Comparison of ENCODE assay signal across 2 cellular contexts in the genomic region with DNA sequence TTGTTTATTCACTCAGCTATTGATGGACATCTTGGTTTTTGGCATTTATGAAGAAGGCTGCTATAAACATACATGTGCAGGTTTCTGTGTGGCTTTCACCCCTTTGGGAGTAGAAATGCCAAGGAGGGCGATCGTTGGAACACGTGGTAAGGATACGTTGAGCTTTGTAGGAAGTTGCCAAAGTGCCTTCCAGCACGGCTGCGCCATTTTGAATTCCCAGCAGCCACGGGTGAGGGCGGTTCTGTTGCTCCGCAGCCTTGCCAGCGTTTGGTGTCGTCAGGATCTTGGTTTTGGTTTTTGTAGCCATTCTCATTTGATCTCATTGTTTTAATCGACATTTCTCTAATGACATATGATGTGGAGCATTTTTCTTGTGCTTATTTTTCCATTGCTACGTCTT.
TF ChIP-seq lines count a peak whose summit lies in the region.

No MANE protein-coding gene starts in this region.

TF ChIP-seq in HCT116, 20 proteins besides CTCF, POLR2A, EP300 and RAD21:
- TF ChIP-seq JUND (IDR thresholded peaks at IDR 0.05) (no peak), ZFX (IDR thresholded peaks at IDR 0.05) (no peak), TCF7L2 (IDR thresholded peaks at IDR 0.05; ENCODE audit: borderline replicate concordance, extremely low read depth, insufficient read depth, insufficient read length) (no peak), SRF (IDR thresholded peaks at IDR 0.05; ENCODE audit: low read depth) (no peak), SIN3A (IDR thresholded peaks at IDR 0.05; ENCODE audit: low read depth) (no peak), EZH2phosphoT487 (IDR thresholded peaks at IDR 0.05; ENCODE audit: borderline replicate concordance) (no peak), POLR2AphosphoS5 (IDR thresholded peaks at IDR 0.05; ENCODE audit: low read depth, low read length) (no peak), CBX3 (IDR thresholded peaks at IDR 0.05; ENCODE audit: low read depth) (no peak), EZH2 (IDR thresholded peaks at IDR 0.05) (no peak), ZNF274 (IDR thresholded peaks at IDR 0.05; ENCODE audit: low read depth, low read length) (no peak), EGR1 (IDR thresholded peaks at IDR 0.05; ENCODE audit: low read depth) (no peak), SP1 (IDR thresholded peaks at IDR 0.05; ENCODE audit: low read depth) (no peak), ELF1 (IDR thresholded peaks at IDR 0.05; ENCODE audit: borderline replicate concordance, low read depth) (no peak), CEBPB (IDR thresholded peaks at IDR 0.05; ENCODE audit: low read depth) (no peak), YY1 (IDR thresholded peaks at IDR 0.05; ENCODE audit: extremely low read depth, insufficient replicate concordance, low read depth, low read length) (no peak), FOSL1 (IDR thresholded peaks at IDR 0.05; ENCODE audit: low read depth) (no peak)
- TF ChIP-seq, protein P1, sequence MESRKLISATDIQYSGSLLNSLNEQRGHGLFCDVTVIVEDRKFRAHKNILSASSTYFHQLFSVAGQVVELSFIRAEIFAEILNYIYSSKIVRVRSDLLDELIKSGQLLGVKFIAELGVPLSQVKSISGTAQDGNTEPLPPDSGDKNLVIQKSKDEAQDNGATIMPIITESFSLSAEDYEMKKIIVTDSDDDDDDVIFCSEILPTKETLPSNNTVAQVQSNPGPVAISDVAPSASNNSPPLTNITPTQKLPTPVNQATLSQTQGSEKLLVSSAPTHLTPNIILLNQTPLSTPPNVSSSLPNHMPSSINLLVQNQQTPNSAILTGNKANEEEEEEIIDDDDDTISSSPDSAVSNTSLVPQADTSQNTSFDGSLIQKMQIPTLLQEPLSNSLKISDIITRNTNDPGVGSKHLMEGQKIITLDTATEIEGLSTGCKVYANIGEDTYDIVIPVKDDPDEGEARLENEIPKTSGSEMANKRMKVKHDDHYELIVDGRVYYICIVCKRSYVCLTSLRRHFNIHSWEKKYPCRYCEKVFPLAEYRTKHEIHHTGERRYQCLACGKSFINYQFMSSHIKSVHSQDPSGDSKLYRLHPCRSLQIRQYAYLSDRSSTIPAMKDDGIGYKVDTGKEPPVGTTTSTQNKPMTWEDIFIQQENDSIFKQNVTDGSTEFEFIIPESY (IDR thresholded peaks at IDR 0.05; ENCODE audit: extremely low read depth, insufficient replicate concordance, low read length): no peak
- TF ChIP-seq, protein P2, sequence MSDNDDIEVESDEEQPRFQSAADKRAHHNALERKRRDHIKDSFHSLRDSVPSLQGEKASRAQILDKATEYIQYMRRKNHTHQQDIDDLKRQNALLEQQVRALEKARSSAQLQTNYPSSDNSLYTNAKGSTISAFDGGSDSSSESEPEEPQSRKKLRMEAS (IDR thresholded peaks at IDR 0.05): no peak
- TF ChIP-seq, protein P3, sequence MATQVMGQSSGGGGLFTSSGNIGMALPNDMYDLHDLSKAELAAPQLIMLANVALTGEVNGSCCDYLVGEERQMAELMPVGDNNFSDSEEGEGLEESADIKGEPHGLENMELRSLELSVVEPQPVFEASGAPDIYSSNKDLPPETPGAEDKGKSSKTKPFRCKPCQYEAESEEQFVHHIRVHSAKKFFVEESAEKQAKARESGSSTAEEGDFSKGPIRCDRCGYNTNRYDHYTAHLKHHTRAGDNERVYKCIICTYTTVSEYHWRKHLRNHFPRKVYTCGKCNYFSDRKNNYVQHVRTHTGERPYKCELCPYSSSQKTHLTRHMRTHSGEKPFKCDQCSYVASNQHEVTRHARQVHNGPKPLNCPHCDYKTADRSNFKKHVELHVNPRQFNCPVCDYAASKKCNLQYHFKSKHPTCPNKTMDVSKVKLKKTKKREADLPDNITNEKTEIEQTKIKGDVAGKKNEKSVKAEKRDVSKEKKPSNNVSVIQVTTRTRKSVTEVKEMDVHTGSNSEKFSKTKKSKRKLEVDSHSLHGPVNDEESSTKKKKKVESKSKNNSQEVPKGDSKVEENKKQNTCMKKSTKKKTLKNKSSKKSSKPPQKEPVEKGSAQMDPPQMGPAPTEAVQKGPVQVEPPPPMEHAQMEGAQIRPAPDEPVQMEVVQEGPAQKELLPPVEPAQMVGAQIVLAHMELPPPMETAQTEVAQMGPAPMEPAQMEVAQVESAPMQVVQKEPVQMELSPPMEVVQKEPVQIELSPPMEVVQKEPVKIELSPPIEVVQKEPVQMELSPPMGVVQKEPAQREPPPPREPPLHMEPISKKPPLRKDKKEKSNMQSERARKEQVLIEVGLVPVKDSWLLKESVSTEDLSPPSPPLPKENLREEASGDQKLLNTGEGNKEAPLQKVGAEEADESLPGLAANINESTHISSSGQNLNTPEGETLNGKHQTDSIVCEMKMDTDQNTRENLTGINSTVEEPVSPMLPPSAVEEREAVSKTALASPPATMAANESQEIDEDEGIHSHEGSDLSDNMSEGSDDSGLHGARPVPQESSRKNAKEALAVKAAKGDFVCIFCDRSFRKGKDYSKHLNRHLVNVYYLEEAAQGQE (IDR thresholded peaks at IDR 0.05; ENCODE audit: low read depth): no peak
- TF ChIP-seq, protein P4, sequence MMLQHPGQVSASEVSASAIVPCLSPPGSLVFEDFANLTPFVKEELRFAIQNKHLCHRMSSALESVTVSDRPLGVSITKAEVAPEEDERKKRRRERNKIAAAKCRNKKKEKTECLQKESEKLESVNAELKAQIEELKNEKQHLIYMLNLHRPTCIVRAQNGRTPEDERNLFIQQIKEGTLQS (IDR thresholded peaks at IDR 0.05): no peak
TF ChIP-seq in HCT116: peak in this region for 0.

TF ChIP-seq in K562, 482 proteins besides CTCF, POLR2A, EP300 and RAD21:
- no peak for TF ChIP-seq E2F3 (CRISPR knock-in tag; IDR thresholded peaks at IDR 0.05)
- TF ChIP-seq MYNN (IDR thresholded peaks at IDR 0.05): no peak
- TF ChIP-seq MYNN (CRISPR knock-in tag; IDR thresholded peaks at IDR 0.05): no peak
- TF ChIP-seq, protein P5, sequence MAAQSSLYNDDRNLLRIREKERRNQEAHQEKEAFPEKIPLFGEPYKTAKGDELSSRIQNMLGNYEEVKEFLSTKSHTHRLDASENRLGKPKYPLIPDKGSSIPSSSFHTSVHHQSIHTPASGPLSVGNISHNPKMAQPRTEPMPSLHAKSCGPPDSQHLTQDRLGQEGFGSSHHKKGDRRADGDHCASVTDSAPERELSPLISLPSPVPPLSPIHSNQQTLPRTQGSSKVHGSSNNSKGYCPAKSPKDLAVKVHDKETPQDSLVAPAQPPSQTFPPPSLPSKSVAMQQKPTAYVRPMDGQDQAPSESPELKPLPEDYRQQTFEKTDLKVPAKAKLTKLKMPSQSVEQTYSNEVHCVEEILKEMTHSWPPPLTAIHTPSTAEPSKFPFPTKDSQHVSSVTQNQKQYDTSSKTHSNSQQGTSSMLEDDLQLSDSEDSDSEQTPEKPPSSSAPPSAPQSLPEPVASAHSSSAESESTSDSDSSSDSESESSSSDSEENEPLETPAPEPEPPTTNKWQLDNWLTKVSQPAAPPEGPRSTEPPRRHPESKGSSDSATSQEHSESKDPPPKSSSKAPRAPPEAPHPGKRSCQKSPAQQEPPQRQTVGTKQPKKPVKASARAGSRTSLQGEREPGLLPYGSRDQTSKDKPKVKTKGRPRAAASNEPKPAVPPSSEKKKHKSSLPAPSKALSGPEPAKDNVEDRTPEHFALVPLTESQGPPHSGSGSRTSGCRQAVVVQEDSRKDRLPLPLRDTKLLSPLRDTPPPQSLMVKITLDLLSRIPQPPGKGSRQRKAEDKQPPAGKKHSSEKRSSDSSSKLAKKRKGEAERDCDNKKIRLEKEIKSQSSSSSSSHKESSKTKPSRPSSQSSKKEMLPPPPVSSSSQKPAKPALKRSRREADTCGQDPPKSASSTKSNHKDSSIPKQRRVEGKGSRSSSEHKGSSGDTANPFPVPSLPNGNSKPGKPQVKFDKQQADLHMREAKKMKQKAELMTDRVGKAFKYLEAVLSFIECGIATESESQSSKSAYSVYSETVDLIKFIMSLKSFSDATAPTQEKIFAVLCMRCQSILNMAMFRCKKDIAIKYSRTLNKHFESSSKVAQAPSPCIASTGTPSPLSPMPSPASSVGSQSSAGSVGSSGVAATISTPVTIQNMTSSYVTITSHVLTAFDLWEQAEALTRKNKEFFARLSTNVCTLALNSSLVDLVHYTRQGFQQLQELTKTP (IDR thresholded peaks at IDR 0.05; ENCODE audit: low read depth in 1 of 2, partially characterized antibody in 2 of 2): peak in 1 of 2 experiments; percentile 76
- no peak for TF ChIP-seq GTF2F1 (IDR thresholded peaks at IDR 0.05; ENCODE audit: low read depth, low read length)
- peak; percentile 25; the same call in 1 of the 2 replicates for TF ChIP-seq L3MBTL2 (IDR thresholded peaks at IDR 0.05)
- TF ChIP-seq, protein P4 (IDR thresholded peaks at IDR 0.05): no peak
- TF ChIP-seq, protein P4 (CRISPR knock-in tag; conservative IDR thresholded peaks at IDR 0.05): no peak
- peak; percentile 31 to 84 (median 45) for TF ChIP-seq YY1 (IDR thresholded peaks at IDR 0.05; ENCODE audit: borderline replicate concordance in 1 of 3, control insufficient read depth in 1 of 3, extremely low read depth in 1 of 3, insufficient read depth in 3 of 3, insufficient read length in 1 of 3, insufficient replicate concordance in 2 of 3, low read depth in 1 of 3, low read length in 2 of 3)
- TF ChIP-seq, protein P6, sequence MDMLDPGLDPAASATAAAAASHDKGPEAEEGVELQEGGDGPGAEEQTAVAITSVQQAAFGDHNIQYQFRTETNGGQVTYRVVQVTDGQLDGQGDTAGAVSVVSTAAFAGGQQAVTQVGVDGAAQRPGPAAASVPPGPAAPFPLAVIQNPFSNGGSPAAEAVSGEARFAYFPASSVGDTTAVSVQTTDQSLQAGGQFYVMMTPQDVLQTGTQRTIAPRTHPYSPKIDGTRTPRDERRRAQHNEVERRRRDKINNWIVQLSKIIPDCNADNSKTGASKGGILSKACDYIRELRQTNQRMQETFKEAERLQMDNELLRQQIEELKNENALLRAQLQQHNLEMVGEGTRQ (CRISPR knock-in tag; IDR thresholded peaks at IDR 0.05): peak; percentile 11; the same call in 1 of the 2 replicates
TF ChIP-seq in K562: peak in this region for 4.
